In the genomic region with DNA sequence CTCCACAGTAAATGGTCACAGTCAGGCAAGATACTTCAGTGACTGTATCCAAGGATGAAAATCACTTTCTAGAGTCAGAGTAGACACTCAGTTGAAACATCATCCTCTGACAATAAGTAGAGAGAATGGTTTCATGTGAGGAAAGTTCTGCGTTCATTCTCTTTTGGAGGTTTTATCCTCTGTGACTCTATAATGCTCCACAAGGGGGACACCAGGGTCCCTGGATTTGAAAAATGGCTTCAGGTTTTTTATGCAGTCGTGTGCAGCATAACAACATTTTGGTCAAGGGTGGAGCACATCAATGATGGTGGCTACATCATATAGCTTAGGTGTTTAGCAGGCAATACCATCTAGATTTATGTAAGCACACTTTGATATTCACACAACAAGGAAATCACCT, we compare ENCODE assay signal across 2 cellular contexts.
A peak's percentile ranks its signal among the peaks of the same experiment; 100 is the strongest.
TF ChIP-seq lines count a peak whose summit lies in the region.

No MANE protein-coding gene starts in this region.

TF ChIP-seq in HCT116, 20 proteins besides CTCF, POLR2A, EP300 and RAD21:
- TF ChIP-seq, protein P1, sequence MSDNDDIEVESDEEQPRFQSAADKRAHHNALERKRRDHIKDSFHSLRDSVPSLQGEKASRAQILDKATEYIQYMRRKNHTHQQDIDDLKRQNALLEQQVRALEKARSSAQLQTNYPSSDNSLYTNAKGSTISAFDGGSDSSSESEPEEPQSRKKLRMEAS (IDR thresholded peaks at IDR 0.05) = no peak
- TF ChIP-seq, protein P2, sequence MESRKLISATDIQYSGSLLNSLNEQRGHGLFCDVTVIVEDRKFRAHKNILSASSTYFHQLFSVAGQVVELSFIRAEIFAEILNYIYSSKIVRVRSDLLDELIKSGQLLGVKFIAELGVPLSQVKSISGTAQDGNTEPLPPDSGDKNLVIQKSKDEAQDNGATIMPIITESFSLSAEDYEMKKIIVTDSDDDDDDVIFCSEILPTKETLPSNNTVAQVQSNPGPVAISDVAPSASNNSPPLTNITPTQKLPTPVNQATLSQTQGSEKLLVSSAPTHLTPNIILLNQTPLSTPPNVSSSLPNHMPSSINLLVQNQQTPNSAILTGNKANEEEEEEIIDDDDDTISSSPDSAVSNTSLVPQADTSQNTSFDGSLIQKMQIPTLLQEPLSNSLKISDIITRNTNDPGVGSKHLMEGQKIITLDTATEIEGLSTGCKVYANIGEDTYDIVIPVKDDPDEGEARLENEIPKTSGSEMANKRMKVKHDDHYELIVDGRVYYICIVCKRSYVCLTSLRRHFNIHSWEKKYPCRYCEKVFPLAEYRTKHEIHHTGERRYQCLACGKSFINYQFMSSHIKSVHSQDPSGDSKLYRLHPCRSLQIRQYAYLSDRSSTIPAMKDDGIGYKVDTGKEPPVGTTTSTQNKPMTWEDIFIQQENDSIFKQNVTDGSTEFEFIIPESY (IDR thresholded peaks at IDR 0.05; ENCODE audit: extremely low read depth, insufficient replicate concordance, low read length) = no peak
- TF ChIP-seq FOSL1 (IDR thresholded peaks at IDR 0.05; ENCODE audit: low read depth) = no peak
- no peak for TF ChIP-seq CBX3 (IDR thresholded peaks at IDR 0.05; ENCODE audit: low read depth)
- TF ChIP-seq EZH2 (IDR thresholded peaks at IDR 0.05) = no peak
- no peak for TF ChIP-seq YY1 (IDR thresholded peaks at IDR 0.05; ENCODE audit: extremely low read depth, insufficient replicate concordance, low read depth, low read length)
- TF ChIP-seq ZNF274 (IDR thresholded peaks at IDR 0.05; ENCODE audit: low read depth, low read length) = no peak
- no peak for TF ChIP-seq SIN3A (IDR thresholded peaks at IDR 0.05; ENCODE audit: low read depth)
- no peak for TF ChIP-seq EZH2phosphoT487 (IDR thresholded peaks at IDR 0.05; ENCODE audit: borderline replicate concordance)
- TF ChIP-seq POLR2AphosphoS5 (IDR thresholded peaks at IDR 0.05; ENCODE audit: low read depth, low read length) = no peak
- no peak for TF ChIP-seq JUND (IDR thresholded peaks at IDR 0.05)
- TF ChIP-seq, protein P3, sequence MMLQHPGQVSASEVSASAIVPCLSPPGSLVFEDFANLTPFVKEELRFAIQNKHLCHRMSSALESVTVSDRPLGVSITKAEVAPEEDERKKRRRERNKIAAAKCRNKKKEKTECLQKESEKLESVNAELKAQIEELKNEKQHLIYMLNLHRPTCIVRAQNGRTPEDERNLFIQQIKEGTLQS (IDR thresholded peaks at IDR 0.05) = no peak

TF ChIP-seq in GM12878, 131 proteins besides CTCF, POLR2A, EP300 and RAD21:
- peak; percentile 22; the same call in 1 of the 2 replicates for TF ChIP-seq SMC3 (IDR thresholded peaks at IDR 0.05; ENCODE audit: borderline replicate concordance, low read length)
- no peak for TF ChIP-seq CREM (IDR thresholded peaks at IDR 0.05; ENCODE audit: low read depth)
TF ChIP-seq in GM12878: peak in this region for 1.
